8 cellular contexts compared by ENCODE assay signal in the genomic region with DNA sequence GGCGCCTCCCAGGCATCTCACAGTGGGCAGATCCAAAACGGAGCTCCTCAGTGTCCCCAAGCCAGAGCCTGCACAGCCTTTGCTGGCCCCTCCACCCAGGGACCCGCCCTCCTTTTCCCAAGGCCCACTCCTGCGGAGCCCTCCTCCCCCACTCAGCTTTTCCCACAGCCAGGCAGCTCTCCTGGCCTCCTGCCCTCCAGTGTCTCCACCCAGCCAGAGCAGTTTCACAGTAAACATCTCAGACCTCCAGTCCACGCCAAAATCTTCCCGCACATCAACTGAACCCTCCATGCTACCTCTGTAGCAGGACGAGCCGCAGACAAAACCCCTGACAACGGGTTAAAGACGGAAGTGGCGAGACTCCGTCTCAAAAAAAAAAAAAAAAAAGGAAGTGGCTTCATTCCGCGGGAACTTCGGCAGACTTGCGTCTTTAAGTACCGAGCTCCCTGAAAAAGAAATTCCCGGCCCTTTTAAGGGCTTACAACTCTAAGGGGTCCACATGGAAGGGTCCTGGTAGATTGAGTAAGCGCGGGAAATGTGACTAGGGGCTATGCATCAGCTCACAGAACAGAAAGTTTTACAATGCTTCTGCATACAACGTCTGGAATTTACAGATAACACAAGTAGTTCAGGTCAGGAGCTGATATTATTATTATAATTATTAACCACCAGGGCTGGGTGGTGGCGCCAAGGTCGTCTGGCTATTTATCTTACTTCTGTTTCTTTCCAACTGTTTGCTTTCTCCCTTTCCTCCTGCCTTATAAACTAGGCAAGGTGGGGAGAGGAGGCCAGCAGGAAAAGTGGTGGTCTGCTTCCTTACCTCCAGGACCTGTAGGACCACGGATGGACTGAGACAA. TPM values are rescaled to one million over a fixed set of nuclear protein-coding genes. Genes with fewer than 3 reads are reported as not detected.
A peak's percentile ranks its signal among the peaks of the same experiment; 100 is the strongest.
DNase-seq lines count a peak whose midpoint lies in the region; ATAC-seq and TF ChIP-seq lines count a peak whose summit lies in the region.

No MANE protein-coding gene starts in this region.

- POLR2A ChIA-PET in WTC11 (lab: Charles Lee): no interaction called here

- no peaks in the 10 kb centered on the region for H3K9me3 Mint-ChIP-seq in WTC11

- no peak for TF ChIP-seq CTCF in WTC11 (IDR thresholded peaks at IDR 0.05)
- TF ChIP-seq CTCF in heart left ventricle (IDR thresholded peaks at IDR 0.05): no peak
- no peak for TF ChIP-seq CTCF in stomach (IDR thresholded peaks at IDR 0.05)

- intact Hi-C loops in heart left ventricle (cut with DNase I) (loop anchor here in 4 of 10 donors (5.0 to 10.0 kb wide), 3 partner anchors 40 to 297 kb away; partner anchors contain the start of genes ANAPC2 (in 3 of the 4), SSNA1 (in 3 of the 4), EXD3 (in 1 of the 4) and NOXA1 (in 1 of the 4)), stomach (cut with DNase I; ENCODE audit: low total_unique reads) (no loop called here)

- H3K27ac Mint-ChIP-seq in WTC11: 0 out of 2 replicates have a peak overlapping the region, but pooled peaks have one; percentile 60

- peaks cover 14% of the 10 kb centered on the region for H3K4me1 Mint-ChIP-seq in WTC11

- 27 to 42% (median 31%) methylated on average over 24 of the region's 24 CpGs for WGBS in heart left ventricle, 4 donors
- WGBS in stomach, 5 donors: 5 to 20% (median 12%) methylated on average over 24 of the region's 24 CpGs

- no peak for TF ChIP-seq EP300 in stomach (IDR thresholded peaks at IDR 0.05)

- peak; percentile 56 for DNase-seq in stimulated activated CD4-positive, alpha-beta T cell treated with anti-CD3 and anti-CD28 coated beads, Interleukin-15, amount 100 ng/mL, for 24 hours
- DNase-seq in stimulated activated CD4-positive, alpha-beta T cell treated with anti-CD3 and anti-CD28 coated beads, Interleukin-1b, Interleukin-23, amount 100 ng/mL, for 48 hours: no peak
- DNase-seq in WTC11 (ENCODE audit: low spot score) (no peak), heart left ventricle (peak in 1 of 5 donors; percentile 23), stomach (peak; percentile 79), cerebellar cortex (ENCODE audit: low spot score) (no peak), NCI-H748 (lab: John Stamatoyannopoulos, UW; ENCODE audit: unreplicated experiment) (no peak)

- H3K4me1 ChIP-seq in heart left ventricle (peaks cover 0 to 39% (median 24%) of the 10 kb centered on the region in 12 donors), stomach (peaks cover 31 to 44% (median 43%) of the 10 kb centered on the region in 4 donors)

- no peaks in the 10 kb centered on the region for H3K36me3 ChIP-seq in heart left ventricle
- no peaks in the 10 kb centered on the region for H3K36me3 ChIP-seq in stomach

- no peaks in the 10 kb centered on the region for H3K36me3 Mint-ChIP-seq in WTC11

- H3K27me3 Mint-ChIP-seq in WTC11 (ENCODE audit: low read depth): peaks cover 16% of the 10 kb centered on the region

- TF ChIP-seq POLR2A in heart left ventricle (IDR thresholded peaks at IDR 0.05): no peak
- TF ChIP-seq POLR2A in stomach (IDR thresholded peaks at IDR 0.05): no peak

- ATAC-seq in WTC11 (no peak), heart left ventricle (no peak), GM19351 (IDR thresholded peaks at IDR 0.05; ENCODE audit: unreplicated experiment) (no peak)

- H3K4me3 ChIP-seq in heart left ventricle: peak overlapping the region in 10 of 12 donors; percentile 27 to 89 (median 40)
- H3K4me3 ChIP-seq in stomach: peak overlapping the region; percentile 71 to 91 (median 74)

- H3K27me3 ChIP-seq in heart left ventricle (peaks cover 0 to 5% (median 1%) of the 10 kb centered on the region in 9 donors), stomach (peaks cover 0 to 26% (median 3%) of the 10 kb centered on the region in 3 donors)

- CTCF ChIA-PET in WTC11 (lab: Charles Lee): interaction anchor here (0.6 to 1.5 kb wide), 4 partner anchors 11 to 109 kb away, joined by 3 to 7 read pairs (median 5); no protein-coding TSS in a partner anchor

- H3K9me3 ChIP-seq in heart left ventricle (peaks cover 0 to 14% (median 0%) of the 10 kb centered on the region in 12 donors), stomach (peaks cover 0 to 13% (median 9%) of the 10 kb centered on the region in 4 donors)

- H3K4me3 Mint-ChIP-seq in WTC11: peak overlapping the region; percentile 78

- H3K27ac ChIP-seq in heart left ventricle (peak overlapping the region; percentile 14 to 78 (median 62)), stomach (peak overlapping the region; percentile 82 to 86 (median 83))

TF ChIP-seq in WTC11, 78 proteins besides CTCF, POLR2A, EP300 and RAD21 (continues in another document):
- TF ChIP-seq ZNF396 (CRISPR knock-in tag; IDR thresholded peaks at IDR 0.05; ENCODE audit: borderline replicate concordance) (no peak), STAT6 (CRISPR knock-in tag; conservative IDR thresholded peaks at IDR 0.05; ENCODE audit: low read depth) (no peak), MAX (CRISPR knock-in tag; IDR thresholded peaks at IDR 0.05) (no peak), GABPB1 (CRISPR knock-in tag; IDR thresholded peaks at IDR 0.05) (no peak), ZNF281 (CRISPR knock-in tag; IDR thresholded peaks at IDR 0.05) (no peak), ZBTB21 (CRISPR knock-in tag; IDR thresholded peaks at IDR 0.05; ENCODE audit: borderline replicate concordance) (no peak), ZNF263 (CRISPR knock-in tag; IDR thresholded peaks at IDR 0.05; ENCODE audit: low read depth) (no peak)

RNA-seq across cellular contexts. Expression of gene GRIN1, which starts 11.4 kb away (rescaled TPM):
- total RNA-seq in WTC11 (2021) (4.0 to 6.6 TPM (median 4.1 TPM) in 3 replicates), heart left ventricle (not detected), stomach (under 1 TPM in 1 of 5 donors, not detected in 4; 0.55 TPM)
- polyA plus RNA-seq in heart left ventricle (under 1 TPM in 1 of 2 donors, not detected in 1; 0.10 TPM), stomach (under 1 TPM in 2 of 3 donors, not detected in 1; 0.25 to 0.31 TPM)

RNA-seq across cellular contexts. Expression of gene DPP7, which starts 13.0 kb away (rescaled TPM):
- 38.9 to 43.7 TPM (median 42.1 TPM) in 3 replicates for total RNA-seq in WTC11 (2021)
- total RNA-seq in heart left ventricle: 100 to 1,000 TPM in 8 of 9 donors, 10 to 100 TPM in 1; 96.6 to 137 (median 119) TPM
- 100 to 1,000 TPM; 112 to 260 TPM for polyA plus RNA-seq in heart left ventricle
- 100 to 1,000 TPM in 3 of 5 donors, 10 to 100 TPM in 2; 25.9 to 251 (median 103) TPM for total RNA-seq in stomach
- 100 to 1,000 TPM; 325 to 346 (median 338) TPM for polyA plus RNA-seq in stomach

RNA-seq across cellular contexts. Expression of gene MAN1B1, which starts 40.7 kb away (rescaled TPM):
- total RNA-seq in WTC11 (2021): 44.9 to 57.1 TPM (median 47.1 TPM) in 3 replicates
- 10 to 100 TPM; 17.6 to 40.6 (median 21.7) TPM for total RNA-seq in heart left ventricle
- 10 to 100 TPM; 26.7 to 29.5 TPM for polyA plus RNA-seq in heart left ventricle
- 100 to 1,000 TPM in 1 of 5 donors, 10 to 100 TPM in 3, 1 to 10 TPM in 1; 4.7 to 167 (median 44.6) TPM for total RNA-seq in stomach
- polyA plus RNA-seq in stomach: 10 to 100 TPM; 22.8 to 52.6 (median 35.0) TPM

RNA-seq across cellular contexts. Expression of gene LRRC26, which starts 42.3 kb away (rescaled TPM):
- total RNA-seq in WTC11 (2021): 1.1 to 2.2 TPM (median 2.1 TPM) in 3 replicates
- total RNA-seq in heart left ventricle: not detected
- polyA plus RNA-seq in heart left ventricle: not detected
- total RNA-seq in stomach: 100 to 1,000 TPM in 1 of 5 donors, 10 to 100 TPM in 1, 1 to 10 TPM in 1, not detected in 2; 2.6 to 440 (median 11.2) TPM
- polyA plus RNA-seq in stomach: 1 to 10 TPM in 2 of 3 donors, under 1 TPM in 1; 1.00 to 7.7 (median 3.7) TPM

RNA-seq across cellular contexts. Expression of gene TMEM210, which starts 44.3 kb away (rescaled TPM):
- total RNA-seq in WTC11 (2021) (not detected in 3 replicates), heart left ventricle (not detected), stomach (not detected)
- polyA plus RNA-seq in heart left ventricle (not detected), stomach (not detected)

Comparison
In these comparisons a context has a peak if more than half of its experiments do, and no peak if none do; other contexts are left out.
1. DNase-seq: peak in stimulated activated CD4-positive, alpha-beta T cell treated with anti-CD3 and anti-CD28 coated beads, Interleukin-15, amount 100 ng/mL, for 24 hours (single experiment) and stomach (single experiment); none in stimulated activated CD4-positive, alpha-beta T cell treated with anti-CD3 and anti-CD28 coated beads, Interleukin-1b, Interleukin-23, amount 100 ng/mL, for 48 hours (single experiment), WTC11 (single experiment), cerebellar cortex (single experiment) and NCI-H748 (single experiment).